ENCODE assay signal across 28 cellular contexts in the genomic region with DNA sequence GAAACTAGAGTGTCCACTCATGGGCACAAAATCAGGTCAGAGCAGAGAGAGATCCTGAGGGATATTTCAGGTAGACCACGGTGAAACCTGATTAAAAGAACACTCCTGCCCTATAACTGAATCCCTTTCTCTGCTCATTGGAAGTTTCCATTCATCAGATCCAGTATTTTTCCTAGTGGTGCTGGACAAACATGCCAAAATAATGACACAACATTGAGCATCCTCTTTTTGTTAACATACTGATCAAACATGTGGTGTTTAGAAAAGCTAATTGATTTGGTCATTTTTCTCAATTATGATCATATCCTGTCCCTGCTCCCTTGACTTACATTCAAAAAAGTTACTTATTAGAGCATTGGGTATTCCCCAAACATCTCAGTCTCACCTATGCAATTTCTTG. TPM values are rescaled to one million over a fixed set of nuclear protein-coding genes. Genes with fewer than 3 reads are reported as not detected.
"Had no signal": no experiment of that assay in that cellular context is flagged by ENCODE, and none has a peak within 500 bp of the region (broad histone marks: within the 10 kb centered on the region; RNA-seq: fewer than 3 reads in every experiment).

No MANE protein-coding gene starts in this region.

- H3K27me3 ChIP-seq: Peyer's patch, SJCRH30 had no signal

- H3K9me3 Mint-ChIP-seq: activated CD4-positive, alpha-beta T cell treated with anti-CD3 and anti-CD28 coated beads, Interleukin-2, amount 10 ng/mL, durations not matched to agents 24 days and 14 days; activated naive CD4-positive, alpha-beta T cell treated with anti-CD3 and anti-CD28 coated beads, Interleukin-2, amount 50 U/mL, for 72 hours; activated naive CD8-positive, alpha-beta T cell treated with anti-CD3 and anti-CD28 coated beads, Interleukin-2, amount 50 U/mL, for 24 hours; activated T-cell treated with anti-CD3 and anti-CD28 coated beads, Interleukin-2, amount 50 U/mL, for 4 hours; WTC11 had no signal

- H3K27ac Mint-ChIP-seq: activated CD4-positive, alpha-beta T cell treated with anti-CD3 and anti-CD28 coated beads, Interleukin-2, amount 10 ng/mL, durations not matched to agents 24 days and 14 days; activated naive CD4-positive, alpha-beta T cell treated with anti-CD3 and anti-CD28 coated beads, Interleukin-2, amount 50 U/mL, for 72 hours; activated naive CD8-positive, alpha-beta T cell treated with anti-CD3 and anti-CD28 coated beads, Interleukin-2, amount 50 U/mL, for 24 hours; T-helper 17 cell; WTC11 had no signal

- H3K4me1 Mint-ChIP-seq: activated CD4-positive, alpha-beta T cell treated with anti-CD3 and anti-CD28 coated beads, Interleukin-2, amount 10 ng/mL, durations not matched to agents 24 days and 14 days; activated naive CD8-positive, alpha-beta T cell treated with anti-CD3 and anti-CD28 coated beads, Interleukin-2, amount 50 U/mL, for 24 hours; T-helper 17 cell had no signal

- H3K27ac ChIP-seq: Peyer's patch, RWPE1, SJCRH30 had no signal

- ATAC-seq: activated naive CD4-positive, alpha-beta T cell treated with anti-CD3 and anti-CD28 coated beads, Interleukin-2, amount 50 U/mL, for 72 hours; activated naive CD8-positive, alpha-beta T cell treated with anti-CD3 and anti-CD28 coated beads, Interleukin-2, amount 50 U/mL, for 24 hours; activated T-cell treated with anti-CD3 and anti-CD28 coated beads, Interleukin-2, amount 50 U/mL, for 4 hours; T-helper 17 cell; WTC11 had no signal

- H3K36me3 Mint-ChIP-seq: activated naive CD4-positive, alpha-beta T cell treated with anti-CD3 and anti-CD28 coated beads, Interleukin-2, amount 50 U/mL, for 72 hours; WTC11 had no signal

- DNase-seq: activated CD4-positive, alpha-beta T cell treated with anti-CD3 and anti-CD28 coated beads, Interleukin-2, amount 10 ng/mL, durations not matched to agents 24 days and 14 days; activated CD4-positive, alpha-beta T cell treated with anti-CD3 and anti-CD28 coated beads, Interleukin-2, amount 50 U/mL, for 48 hours; activated CD4-positive, CD25-positive, alpha-beta regulatory T cell treated with anti-CD3 and anti-CD28 coated beads, Interleukin-2, amount 50 U/mL, for 72 hours; activated CD8-positive, alpha-beta memory T cell treated with anti-CD3 and anti-CD28 coated beads for 24 hours; activated effector memory CD4-positive, alpha-beta T cell treated with anti-CD3 and anti-CD28 coated beads, Interleukin-2, amount 50 U/mL, for 16 hours; activated naive CD4-positive, alpha-beta T cell treated with Interleukin-2 at 50 U/mL for 16 hours; activated naive CD8-positive, alpha-beta T cell treated with anti-CD3 and anti-CD28 coated beads, Interleukin-2, amount 50 U/mL, for 24 hours; activated T-cell treated with anti-CD3 and anti-CD28 coated beads, Interleukin-2, amount 50 U/mL, for 4 hours; KG1; MV-4-11; NCI-H1092 treated with DMSO at 0.1 percent for 48 hours; NCI-H1417 treated with DMSO at 0.1 percent for 48 hours; NCI-H1694; NCI-H2029; NCI-H2107; NCI-H345; NCI-H510A; NCI-H526 treated with DMSO at 0.1 percent for 48 hours; NK-92 treated with Interleukin-12 subunit alpha and Interleukin-12 subunit beta, amount 100 ng/mL, for 24 hours; OCI-M1; Peyer's patch; Right ventricle myocardium superior; T-helper 17 cell; T-helper 9 cell had no signal

- H3K36me3 ChIP-seq: Peyer's patch, SJCRH30 had no signal

- H3K4me3 Mint-ChIP-seq: activated CD4-positive, alpha-beta T cell treated with anti-CD3 and anti-CD28 coated beads, Interleukin-2, amount 10 ng/mL, durations not matched to agents 24 days and 14 days; activated naive CD8-positive, alpha-beta T cell treated with anti-CD3 and anti-CD28 coated beads, Interleukin-2, amount 50 U/mL, for 24 hours; activated T-cell treated with anti-CD3 and anti-CD28 coated beads, Interleukin-2, amount 50 U/mL, for 4 hours; T-helper 17 cell; WTC11 had no signal

- H3K4me1 ChIP-seq: Peyer's patch had no signal

- H3K9me3 ChIP-seq: Peyer's patch had no signal

- H3K4me3 ChIP-seq: Peyer's patch, SJCRH30 had no signal

RNA-seq across cellular contexts. Expression of gene PTX3, which starts 27.2 kb away (rescaled TPM):
- total RNA-seq: activated CD4-positive, alpha-beta T cell treated with anti-CD3 and anti-CD28 coated beads, Interleukin-2, amount 10 ng/mL, durations not matched to agents 24 days and 14 days; SJCRH30 had no signal

RNA-seq across cellular contexts. Expression of gene VEPH1, which starts 39.4 kb away (rescaled TPM):
- total RNA-seq: activated CD4-positive, alpha-beta T cell treated with anti-CD3 and anti-CD28 coated beads, Interleukin-2, amount 10 ng/mL, durations not matched to agents 24 days and 14 days; activated naive CD4-positive, alpha-beta T cell treated with anti-CD3 and anti-CD28 coated beads, Interleukin-2, amount 50 U/mL, for 72 hours; Right ventricle myocardium superior; SJCRH30 had no signal
